In genomic region chr3:81173514-81173913, GRCh38 we compare ENCODE assay signal across 14 cellular contexts.
DNase-seq lines count a peak whose midpoint lies in the region; ATAC-seq and TF ChIP-seq lines count a peak whose summit lies in the region.
"Had no signal": no experiment of that assay in that cellular context is flagged by ENCODE, and none has a peak within 500 bp of the region (broad histone marks: within the 10 kb centered on the region; RNA-seq: fewer than 3 reads in every experiment).

No MANE protein-coding gene starts in this region.

- no peak overlapping the region for H3K9ac ChIP-seq in Karpas-422 (ENCODE audit: low read length)

- H3K4me3 Mint-ChIP-seq in neural crest cell, result no peak overlapping the region
- H3K4me3 Mint-ChIP-seq: mesothelial cell of epicardium had no signal

- H3K27me3 ChIP-seq in Karpas-422 (ENCODE audit: low read length), result 0 out of 2 replicates have a peak, but pooled peaks cover 2% of the 10 kb centered on the region
- H3K27me3 ChIP-seq: sigmoid colon, upper lobe of left lung had no signal

- H3K36me3 ChIP-seq in Karpas-422 (ENCODE audit: insufficient read depth, low read length), result no peaks in the 10 kb centered on the region
- H3K36me3 ChIP-seq: sigmoid colon, upper lobe of left lung had no signal

- H3K4me3 ChIP-seq in Karpas-422 (ENCODE audit: low read length) (no peak overlapping the region), cardiac fibroblast (replicated peaks in 1 of 2; ENCODE audit: low read depth in 2 of 2, low read length in 2 of 2) (no peak overlapping the region)
- H3K4me3 ChIP-seq: sigmoid colon, upper lobe of left lung had no signal

- H3K4me2 ChIP-seq in Karpas-422 (ENCODE audit: low read depth, low read length, poor library complexity, severe bottlenecking), result no peak overlapping the region

- H3K27me3 Mint-ChIP-seq in neural crest cell (ENCODE audit: low read depth), result no peaks in the 10 kb centered on the region

- no peaks in the 10 kb centered on the region for H3K79me2 ChIP-seq in Karpas-422 (ENCODE audit: low read length)

- H3K9me2 ChIP-seq in Karpas-422 (replicated peaks; ENCODE audit: insufficient read depth, low read length), result no peaks in the 10 kb centered on the region

- no peak overlapping the region for H2AFZ ChIP-seq in Karpas-422 (ENCODE audit: low read length)

- no peak for DNase-seq in GM13977 (ENCODE audit: low spot score)
- DNase-seq in Karpas-422, result peak; percentile 65
- DNase-seq in cardiac fibroblast (ENCODE audit: low read depth in 2 of 2), result peak; percentile 1 to 25
- no peak for DNase-seq in neural crest cell (ENCODE audit: low read depth, low spot score)
- no peak for DNase-seq in globus pallidus (ENCODE audit: low spot score)
- DNase-seq in stimulated activated naive CD8-positive, alpha-beta T cell treated with anti-CD3 and anti-CD28 coated beads, Interleukin-15, Interleukin-2, amounts not matched to agents 100 U/mL and 50 U/mL, for 24 hours, result no peak
- no peak for DNase-seq in NCI-H226
- DNase-seq: cerebellar nuclear complex, NCI-H1436, sigmoid colon, upper lobe of left lung had no signal

- H3K9me3 Mint-ChIP-seq in neural crest cell, result no peaks in the 10 kb centered on the region
- H3K9me3 Mint-ChIP-seq: mesothelial cell of epicardium had no signal

- H3K36me3 Mint-ChIP-seq in neural crest cell (ENCODE audit: low read depth), result no peaks in the 10 kb centered on the region
- H3K36me3 Mint-ChIP-seq: mesothelial cell of epicardium had no signal

- H3K27ac Mint-ChIP-seq in neural crest cell (ENCODE audit: unreplicated experiment), result no peak overlapping the region
- H3K27ac Mint-ChIP-seq: activated T-helper 2 cell treated with anti-CD3 and anti-CD28 coated beads, Interferon-gamma antibody, Interleukin-2, Interleukin-4, amounts not matched to agents 10 μg/mL and 5 μg/mL and 100 μg/mL, durations not matched to agents 14 hours and 24 hours and 36 hours; mesothelial cell of epicardium had no signal

- no peak for ATAC-seq in stimulated activated naive CD8-positive, alpha-beta T cell treated with anti-CD3 and anti-CD28 coated beads, Interleukin-15, Interleukin-2, amounts not matched to agents 100 U/mL and 50 U/mL, for 24 hours

- H3K27ac ChIP-seq in Karpas-422 (ENCODE audit: low read length), result no peak overlapping the region
- H3K27ac ChIP-seq: RWPE1, sigmoid colon, upper lobe of left lung had no signal

- H3K9me3 ChIP-seq in Karpas-422 (ENCODE audit: low read length), result no peaks in the 10 kb centered on the region
- H3K9me3 ChIP-seq: sigmoid colon, upper lobe of left lung had no signal

- peak; percentile 24 for TF ChIP-seq CTCF in GM13977 (IDR thresholded peaks at IDR 0.05; ENCODE audit: extremely low read depth, insufficient read depth, missing control alignments)
- TF ChIP-seq CTCF in cardiac fibroblast (IDR thresholded peaks at IDR 0.05; ENCODE audit: low read depth, low read length), result peak; percentile 27
- TF ChIP-seq CTCF in neural crest cell (conservative IDR thresholded peaks at IDR 0.05), result peak; percentile 46

- H3K4me1 ChIP-seq in Karpas-422 (ENCODE audit: low read length), result no peaks in the 10 kb centered on the region
- H3K4me1 ChIP-seq: sigmoid colon, upper lobe of left lung had no signal

- H4K20me1 ChIP-seq in Karpas-422 (ENCODE audit: insufficient read depth, low read depth, low read length), result no peaks in the 10 kb centered on the region

- H3K4me1 Mint-ChIP-seq in neural crest cell, result no peaks in the 10 kb centered on the region
- H3K4me1 Mint-ChIP-seq: mesothelial cell of epicardium had no signal

- in situ Hi-C loops in GM13977 (cut with MboI; ENCODE audit: low pct_unique_long_range_greater_than_20kb, low sequenced_read_pairs, unreplicated experiment), result no loop called here

Comparison
In these comparisons a context has a peak if more than half of its experiments do, and no peak if none do; other contexts are left out.
1. DNase-seq: peak in Karpas-422 (single experiment) and cardiac fibroblast (2 of 2); none in GM13977 (single experiment), neural crest cell (single experiment), globus pallidus (single experiment), stimulated activated naive CD8-positive, alpha-beta T cell treated with anti-CD3 and anti-CD28 coated beads, Interleukin-15, Interleukin-2, amounts not matched to agents 100 U/mL and 50 U/mL, for 24 hours (single experiment) and NCI-H226 (single experiment).
2. Peak in every context shown above with its lines, with median percentiles within 50 percentile points of each other: CTCF ChIP-seq.